Comparison of ENCODE assay signal across 19 cellular contexts in genomic region chr14:99881011-99881410, GRCh38.
A peak's percentile ranks its signal among the peaks of the same experiment; 100 is the strongest.
DNase-seq lines count a peak whose midpoint lies in the region; ATAC-seq and TF ChIP-seq lines count a peak whose summit lies in the region.
"Had no signal": no experiment of that assay in that cellular context is flagged by ENCODE, and none has a peak within 500 bp of the region (broad histone marks: within the 10 kb centered on the region; RNA-seq: fewer than 3 reads in every experiment).

No MANE protein-coding gene starts in this region.

- no peak for TF ChIP-seq POLR2A in prostate gland (IDR thresholded peaks at IDR 0.05)

- peak; percentile 14 for DNase-seq in EH (ENCODE audit: low read depth)
- peak; percentile 4 for DNase-seq in amniotic epithelial cell (ENCODE audit: low read depth)
- DNase-seq in globus pallidus (ENCODE audit: low spot score), result peak; percentile 84
- peak; percentile 74 for DNase-seq in putamen (ENCODE audit: low spot score)
- DNase-seq in activated CD4-positive, alpha-beta T cell treated with anti-CD3 and anti-CD28 coated beads for 1 hour, result no peak
- no peak for DNase-seq in prostate gland (ENCODE audit: low spot score)
- no peak for DNase-seq in heart right ventricle
- DNase-seq: activated CD4-positive, alpha-beta T cell treated with anti-CD3 and anti-CD28 coated beads for 48 hours; H7; lower lobe of right lung; MG63; naive thymus-derived CD4-positive, alpha-beta T cell; NCI-H187; NCI-H510A; retina; SJCRH30 had no signal

- H3K27me3 ChIP-seq in prostate gland (replicated peaks; ENCODE audit: insufficient read depth), result no peaks in the 10 kb centered on the region
- H3K27me3 ChIP-seq in heart right ventricle, result no peaks in the 10 kb centered on the region
- H3K27me3 ChIP-seq: esophagus muscularis mucosa, MG63, SJCRH30 had no signal

- ATAC-seq in GM21723 (IDR thresholded peaks at IDR 0.05; ENCODE audit: unreplicated experiment), result no peak
- ATAC-seq in heart right ventricle, result no peak
- ATAC-seq: lower lobe of right lung; naive thymus-derived CD4-positive, alpha-beta T cell had no signal

- H3K4me1 ChIP-seq in prostate gland (replicated peaks) (no peaks in the 10 kb centered on the region), heart right ventricle (peaks cover 0 to 16% (median 3%) of the 10 kb centered on the region in 9 donors)
- H3K4me1 ChIP-seq: lower lobe of right lung, SJCRH30 had no signal

- H3K4me3 ChIP-seq in prostate gland, result no peak overlapping the region
- no peak overlapping the region for H3K4me3 ChIP-seq in heart right ventricle
- H3K4me3 ChIP-seq: cardiac muscle cell, esophagus muscularis mucosa, lower lobe of right lung, MG63, SJCRH30 had no signal

- no peaks in the 10 kb centered on the region for H3K9me3 ChIP-seq in prostate gland
- no peaks in the 10 kb centered on the region for H3K9me3 ChIP-seq in heart right ventricle
- H3K9me3 ChIP-seq: esophagus muscularis mucosa, lower lobe of right lung, MG63, SJCRH30 had no signal

- TF ChIP-seq CTCF in prostate gland (IDR thresholded peaks at IDR 0.05) (no peak), heart right ventricle (IDR thresholded peaks at IDR 0.05) (no peak)

- intact Hi-C loops in prostate gland (cut with DNase I), result loop anchor here (10.0 kb wide), 1 partner anchor 86 kb away; the partner anchor contains the start of gene EML1
- intact Hi-C loops in heart right ventricle (cut with DNase I), result loop anchor here in 5 of 10 donors (5.0 to 10.0 kb wide), 4 partner anchors 86 to 366 kb away; partner anchors contain the start of gene EML1 (in 4 of the 5)

- H3K27ac ChIP-seq in prostate gland (no peak overlapping the region), heart right ventricle (no peak overlapping the region)
- H3K27ac ChIP-seq: cardiac muscle cell, lower lobe of right lung, SJCRH30 had no signal

- no peaks in the 10 kb centered on the region for H3K36me3 ChIP-seq in prostate gland
- H3K36me3 ChIP-seq in heart right ventricle, result peaks cover 0 to 43% (median 0%) of the 10 kb centered on the region in 9 donors
- H3K36me3 ChIP-seq: cardiac muscle cell, MG63, SJCRH30 had no signal

- WGBS in prostate gland, result 89% methylated on average over 11 of the region's 11 CpGs
- 91 to 92% methylated on average over 11 of the region's 11 CpGs for WGBS in heart right ventricle, 2 donors

Comparison
In these comparisons a context has a peak if more than half of its experiments do, and no peak if none do; other contexts are left out.
1. DNase-seq: peak in EH (single experiment), amniotic epithelial cell (single experiment), globus pallidus (single experiment) and putamen (single experiment); none in activated CD4-positive, alpha-beta T cell treated with anti-CD3 and anti-CD28 coated beads for 1 hour (single experiment), prostate gland (single experiment) and heart right ventricle (0 of 2).